8 cellular contexts compared by ENCODE assay signal in genomic region chr11:35485656-35486318, GRCh38. TPM values are rescaled to one million over a fixed set of nuclear protein-coding genes. Genes with fewer than 3 reads are reported as not detected.
DNase-seq lines count a peak whose midpoint lies in the region; ATAC-seq and TF ChIP-seq lines count a peak whose summit lies in the region.

No MANE protein-coding gene starts in this region.

- H3K4me1 Mint-ChIP-seq in activated naive CD8-positive, alpha-beta T cell treated with anti-CD3 and anti-CD28 coated beads for 36 hours: no peaks in the 10 kb centered on the region

- peak overlapping the region; percentile 34 for H3K4me2 ChIP-seq in HCT116 (ENCODE audit: low read length)

- TF ChIP-seq CTCF in GM10248 (IDR thresholded peaks at IDR 0.05; ENCODE audit: control extremely low read depth, extremely low read depth, low read depth, missing control alignments): peak; percentile 94
- peak; percentile 71 to 93 (median 92) for TF ChIP-seq CTCF in HCT116 (IDR thresholded peaks at IDR 0.05 in 2 of 3, conservative IDR thresholded peaks at IDR 0.05 in 1 of 3; ENCODE audit: borderline replicate concordance in 1 of 3, insufficient read depth in 1 of 3, low read depth in 2 of 3, low read length in 2 of 3)
- TF ChIP-seq CTCF in NB4 (IDR thresholded peaks at IDR 0.05; ENCODE audit: low read depth, low read length): peak; percentile 71
- peak; percentile 78 to 82 (median 80) for TF ChIP-seq CTCF in prostate gland (IDR thresholded peaks at IDR 0.05)
- peak; percentile 46 to 82 (median 81) for TF ChIP-seq CTCF in vagina (IDR thresholded peaks at IDR 0.05)

- peak; percentile 71 for TF ChIP-seq RAD21 in HCT116 (IDR thresholded peaks at IDR 0.05; ENCODE audit: low read depth)

- H3K27me3 Mint-ChIP-seq in activated naive CD8-positive, alpha-beta T cell treated with anti-CD3 and anti-CD28 coated beads for 36 hours: peaks cover 58% of the 10 kb centered on the region

- H3K4me3 ChIP-seq in HCT116 (replicated peaks in 1 of 2; ENCODE audit: low read depth in 1 of 2, low read length in 2 of 2) (no peak overlapping the region), NB4 (ENCODE audit: low read depth, low read length) (no peak overlapping the region), prostate gland (no peak overlapping the region), vagina (no peak overlapping the region)

- peaks cover 17% of the 10 kb centered on the region for H3K9me3 Mint-ChIP-seq in activated naive CD8-positive, alpha-beta T cell treated with anti-CD3 and anti-CD28 coated beads for 36 hours

- RAD21 ChIA-PET in HCT116 (lab: Charles Lee; ENCODE audit: low non-redundant PET in 1 of 2, low total read pairs in 2 of 2, uncharacterized antibody in 2 of 2, unreplicated experiment in 2 of 2): interaction anchor here in 1 of 2 experiments (1.4 kb wide), 1 partner anchor 780 kb away, joined by 3 read pairs; no protein-coding TSS in a partner anchor

- DNase-seq in GM10248 (ENCODE audit: extremely low spot score) (peak; percentile 65), HCT116 (ENCODE audit: low read depth, low spot score) (peak; percentile 73), NB4 (ENCODE audit: low read depth) (peak; percentile 67), SKM-1 (lab: John Stamatoyannopoulos, UW; ENCODE audit: unreplicated experiment) (peak; percentile 76), Right ventricle myocardium superior (peak; percentile 83), prostate gland (ENCODE audit: low spot score) (peak; percentile 69), vagina (ENCODE audit: extremely low spot score in 2 of 2) (no peak)
- DNase-seq in activated naive CD8-positive, alpha-beta T cell treated with anti-CD3 and anti-CD28 coated beads for 36 hours: peak; percentile 62

- H3K27ac Mint-ChIP-seq in activated naive CD8-positive, alpha-beta T cell treated with anti-CD3 and anti-CD28 coated beads for 36 hours: no peak overlapping the region

- H3K27ac ChIP-seq in HCT116 (ENCODE audit: low read depth, low read length): no peak overlapping the region
- H3K27ac ChIP-seq in prostate gland: no peak overlapping the region
- H3K27ac ChIP-seq in vagina: no peak overlapping the region

- H3K9me3 ChIP-seq in HCT116 (ENCODE audit: control insufficient read depth in 1 of 2, insufficient read depth in 1 of 2, low read depth in 1 of 2, low read length in 2 of 2) (peaks cover 0 to 6% of the 10 kb centered on the region in 2 experiments; a peak in 1 of 4 replicates), prostate gland (no peaks in the 10 kb centered on the region), vagina (no peaks in the 10 kb centered on the region)

- H3K4me3 Mint-ChIP-seq in activated naive CD8-positive, alpha-beta T cell treated with anti-CD3 and anti-CD28 coated beads for 36 hours: no peak overlapping the region

- H3K36me3 Mint-ChIP-seq in activated naive CD8-positive, alpha-beta T cell treated with anti-CD3 and anti-CD28 coated beads for 36 hours: no peaks in the 10 kb centered on the region

- 17% methylated on average over 12 of the region's 12 CpGs for WGBS in prostate gland

- peak; percentile 99 for ATAC-seq in HCT116
- peak; percentile 88 for ATAC-seq in Right ventricle myocardium superior (ENCODE audit: poor library complexity)

- BruUV-seq in HCT116 (replicated peaks; lab: Mats Ljungman, UMichigan): no TSS peak

- H3K4me1 ChIP-seq in HCT116 (ENCODE audit: control insufficient read depth in 1 of 2, insufficient read depth in 2 of 2, low read length in 2 of 2) (peaks cover 0 to 4% of the 10 kb centered on the region in 2 experiments; a peak in 1 of 4 replicates), prostate gland (replicated peaks) (no peaks in the 10 kb centered on the region), vagina (peaks cover 11% of the 10 kb centered on the region)

- no peaks in the 10 kb centered on the region for H3K9me2 ChIP-seq in HCT116 (ENCODE audit: insufficient read depth)

- no peaks in the 10 kb centered on the region for H3K79me2 ChIP-seq in HCT116 (ENCODE audit: insufficient read depth, low read length)

- no peaks in the 10 kb centered on the region for H3K36me3 ChIP-seq in HCT116 (ENCODE audit: control insufficient read depth in 1 of 2, insufficient read depth in 2 of 2, low read length in 2 of 2)
- no peaks in the 10 kb centered on the region for H3K36me3 ChIP-seq in prostate gland
- no peaks in the 10 kb centered on the region for H3K36me3 ChIP-seq in vagina

- H3K27me3 ChIP-seq in HCT116 (ENCODE audit: insufficient read depth, low read length) (no peaks in the 10 kb centered on the region), prostate gland (replicated peaks; ENCODE audit: insufficient read depth) (no peaks in the 10 kb centered on the region), vagina (no peaks in the 10 kb centered on the region)

- H4K20me1 ChIP-seq in HCT116 (ENCODE audit: insufficient read depth): no peaks in the 10 kb centered on the region

- CTCF ChIA-PET in GM10248 (lab: Yijun Ruan, JAX) (interaction anchor here (0.7 to 3.4 kb wide), 20 partner anchors 9 to 983 kb away, joined by 3 to 17 read pairs (median 4); no protein-coding TSS in a partner anchor), HCT116 (lab: Charles Lee) (interaction anchor here (0.8 to 2.3 kb wide), 8 partner anchors 13 to 780 kb away, joined by 3 to 11 read pairs (median 4); no protein-coding TSS in a partner anchor)

- H3K9ac ChIP-seq in HCT116 (ENCODE audit: low read length): no peak overlapping the region

- TF ChIP-seq POLR2A in HCT116 (IDR thresholded peaks at IDR 0.05; ENCODE audit: borderline replicate concordance, extremely low read depth, insufficient read depth, insufficient read length) (no peak), NB4 (IDR thresholded peaks at IDR 0.05; ENCODE audit: extremely low read depth, insufficient read length) (no peak), prostate gland (IDR thresholded peaks at IDR 0.05) (no peak), vagina (IDR thresholded peaks at IDR 0.05) (no peak)

- H2AFZ ChIP-seq in HCT116 (ENCODE audit: low read depth, low read length, poor library complexity, severe bottlenecking): peak overlapping the region; percentile 73

- POLR2A ChIA-PET in GM10248 (lab: Yijun Ruan, JAX) (no interaction called here), HCT116 (lab: Charles Lee) (no interaction called here)

- intact Hi-C loops in HCT116 (cut with micrococcal nuclease): loop anchor here (1.0 to 5.0 kb wide), 3 partner anchors 132 to 665 kb away; partner anchors contain the start of gene FJX1
- intact Hi-C loops in Right ventricle myocardium superior (cut with DNase I): no loop called here
- intact Hi-C loops in prostate gland (cut with DNase I): loop anchor here (10.0 kb wide), 1 partner anchor 561 kb away; no protein-coding TSS in a partner anchor
- intact Hi-C loops in vagina (cut with DNase I): no loop called here

TF ChIP-seq in HCT116, 20 proteins besides CTCF, POLR2A, EP300 and RAD21:
- TF ChIP-seq ELF1 (IDR thresholded peaks at IDR 0.05; ENCODE audit: borderline replicate concordance, low read depth) (no peak), ZBTB33 (IDR thresholded peaks at IDR 0.05; ENCODE audit: extremely low read depth, insufficient replicate concordance, low read length) (no peak), MAX (IDR thresholded peaks at IDR 0.05) (no peak), CEBPB (IDR thresholded peaks at IDR 0.05; ENCODE audit: low read depth) (no peak)

RNA-seq across cellular contexts. Expression of gene PAMR1, which starts 39.6 kb away (rescaled TPM):
- total RNA-seq in HCT116 (2021; ENCODE audit: unreplicated experiment) (not detected), Right ventricle myocardium superior (14.5 TPM), prostate gland (1 to 10 TPM; 2.5 to 6.5 TPM), vagina (46.7 TPM)
- not detected in 2 replicates for polyA plus RNA-seq in HCT116 (2012)
- total RNA-seq in activated naive CD8-positive, alpha-beta T cell treated with anti-CD3 and anti-CD28 coated beads for 36 hours: not detected

Comparison
In these comparisons a context has a peak if more than half of its experiments do, and no peak if none do; other contexts are left out.
1. DNase-seq: peak in GM10248 (single experiment), HCT116 (single experiment), NB4 (single experiment), SKM-1 (single experiment), activated naive CD8-positive, alpha-beta T cell treated with anti-CD3 and anti-CD28 coated beads for 36 hours (single experiment), Right ventricle myocardium superior (single experiment) and prostate gland (single experiment); none in vagina (0 of 2).
2. intact Hi-C loops: an anchor here in HCT116 (1.0 to 5.0 kb wide) and prostate gland (10.0 kb wide); none called in Right ventricle myocardium superior and vagina.
3. Peak in every context shown above with its lines, with median percentiles within 50 percentile points of each other: CTCF ChIP-seq.